26 cellular contexts compared by ENCODE assay signal in the genomic region with DNA sequence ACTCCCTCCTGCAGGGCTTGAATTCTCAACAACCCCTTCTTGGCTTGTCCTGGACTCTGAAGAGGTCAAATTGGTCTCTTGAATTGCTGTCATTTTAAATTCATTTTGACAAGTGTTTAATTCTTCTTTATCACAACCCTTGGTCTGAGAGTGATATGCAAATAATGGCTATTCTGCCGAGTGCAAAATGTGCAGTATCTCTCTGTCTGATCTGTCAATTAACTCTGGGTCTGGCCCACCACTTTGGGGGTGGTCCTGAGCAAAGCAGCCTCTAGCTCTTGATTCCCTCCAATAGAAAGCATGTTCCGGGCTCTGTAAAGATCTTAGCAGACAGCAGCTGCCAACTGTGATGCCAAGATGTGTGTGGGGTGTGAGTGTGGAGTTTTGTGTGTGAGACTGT. TPM values are rescaled to one million over a fixed set of nuclear protein-coding genes. Genes with fewer than 3 reads are reported as not detected.
"Had no signal": no experiment of that assay in that cellular context is flagged by ENCODE, and none has a peak within 500 bp of the region (broad histone marks: within the 10 kb centered on the region; RNA-seq: fewer than 3 reads in every experiment).

No MANE protein-coding gene starts in this region.

- H3K4me3 ChIP-seq: cardiac muscle cell, MG63, SJSA1 had no signal

- H3K36me3 ChIP-seq: brain microvascular endothelial cell, cardiac muscle cell, MG63, SJSA1 had no signal

- H3K27ac Mint-ChIP-seq: activated B cell treated with CpG ODN at 0.5 μM for 24 hours; activated CD4-positive, alpha-beta T cell treated with anti-CD3 and anti-CD28 coated beads, Interleukin-2, amount 10 ng/mL, durations not matched to agents 24 days and 14 days; activated naive CD4-positive, alpha-beta T cell treated with anti-CD3 and anti-CD28 coated beads for 36 hours; activated naive CD8-positive, alpha-beta T cell; activated T-helper 17 cell treated with anti-CD3 and anti-CD28 coated beads, Interleukin-2, amount 50 U/mL, for 72 hours; T-cell had no signal

- H3K9me3 ChIP-seq: MG63, SJSA1 had no signal

- H3K36me3 Mint-ChIP-seq: activated naive CD8-positive, alpha-beta T cell; T-cell had no signal

- H3K4me3 Mint-ChIP-seq: activated B cell treated with CpG ODN at 0.5 μM for 24 hours; activated CD4-positive, alpha-beta T cell treated with anti-CD3 and anti-CD28 coated beads, Interleukin-2, amount 10 ng/mL, durations not matched to agents 24 days and 14 days; activated naive CD4-positive, alpha-beta T cell treated with anti-CD3 and anti-CD28 coated beads for 36 hours; activated naive CD8-positive, alpha-beta T cell; activated T-helper 17 cell treated with anti-CD3 and anti-CD28 coated beads, Interleukin-2, amount 50 U/mL, for 72 hours; T-cell had no signal

- ATAC-seq: activated T-helper 17 cell treated with anti-CD3 and anti-CD28 coated beads, Interleukin-2, amount 50 U/mL, for 72 hours; PC-3; T-cell had no signal

- H3K9me3 Mint-ChIP-seq: activated B cell treated with CpG ODN at 0.5 μM for 24 hours; activated CD4-positive, alpha-beta T cell treated with anti-CD3 and anti-CD28 coated beads, Interleukin-2, amount 10 ng/mL, durations not matched to agents 24 days and 14 days; activated naive CD4-positive, alpha-beta T cell treated with anti-CD3 and anti-CD28 coated beads for 36 hours; activated T-helper 17 cell treated with anti-CD3 and anti-CD28 coated beads, Interleukin-2, amount 50 U/mL, for 72 hours; T-cell had no signal

- H3K27ac ChIP-seq: brain microvascular endothelial cell, cardiac muscle cell, SJSA1 had no signal

- DNase-seq: activated B cell treated with CpG ODN at 0.5 μM for 24 hours; activated CD4-positive, alpha-beta T cell treated with anti-CD3 and anti-CD28 coated beads for 1 hour; activated CD4-positive, alpha-beta T cell treated with anti-CD3 and anti-CD28 coated beads, Interleukin-2, amount 10 ng/mL, durations not matched to agents 24 days and 14 days; activated CD4-positive, alpha-beta T cell treated with anti-CD3 and anti-CD28 coated beads, Interleukin-2, amount 50 U/mL, for 48 hours; activated gamma-delta T cell; activated naive CD4-positive, alpha-beta T cell treated with anti-CD3 and anti-CD28 coated beads for 36 hours; activated T-cell treated with anti-CD3 and anti-CD28 coated beads, Interleukin-2, amount 50 U/mL, for 48 hours; amygdala; brain microvascular endothelial cell; MG63; NCI-H1105; NCI-H1436; NCI-H1694 treated with DMSO at 0.1 percent for 48 hours; NCI-H2081 treated with DMSO at 0.1 percent for 48 hours; NCI-H446; NCI-H524; NCI-H82; PC-3; SHP77; T-cell; T-helper 2 cell; T1000 had no signal

- H3K27me3 ChIP-seq: cardiac muscle cell had no signal

RNA-seq across cellular contexts. Expression of gene IGDCC3, which starts 2.2 kb away (rescaled TPM):
- total RNA-seq: activated B cell treated with CpG ODN at 0.5 μM for 24 hours; activated CD4-positive, alpha-beta T cell treated with anti-CD3 and anti-CD28 coated beads, Interleukin-2, amount 10 ng/mL, durations not matched to agents 24 days and 14 days; activated naive CD4-positive, alpha-beta T cell treated with anti-CD3 and anti-CD28 coated beads for 36 hours; activated T-helper 17 cell treated with anti-CD3 and anti-CD28 coated beads, Interleukin-2, amount 50 U/mL, for 72 hours; PC-3; SJSA1 had no signal

RNA-seq across cellular contexts. Expression of gene IGDCC4, which starts 42.8 kb away (rescaled TPM):
- total RNA-seq: activated B cell treated with CpG ODN at 0.5 μM for 24 hours had no signal
